11 cellular contexts compared by ENCODE assay signal in genomic region chr7:27640914-27641570, GRCh38. TPM values are rescaled to one million over a fixed set of nuclear protein-coding genes. Genes with fewer than 3 reads are reported as not detected.
DNase-seq lines count a peak whose midpoint lies in the region; ATAC-seq and TF ChIP-seq lines count a peak whose summit lies in the region.
"Had no signal": no experiment of that assay in that cellular context is flagged by ENCODE, and none has a peak within 500 bp of the region (broad histone marks: within the 10 kb centered on the region; RNA-seq: fewer than 3 reads in every experiment).

No MANE protein-coding gene starts in this region.

- peaks cover 21% of the 10 kb centered on the region for H3K36me3 Mint-ChIP-seq in Calu3 (ENCODE audit: insufficient read depth, unreplicated experiment)
- peaks cover 72% of the 10 kb centered on the region for H3K36me3 Mint-ChIP-seq in nephron progenitor cell (ENCODE audit: low read depth)

- peak overlapping the region; percentile 76 for H3K27ac Mint-ChIP-seq in Calu3 (ENCODE audit: unreplicated experiment)
- peak overlapping the region; percentile 22 for H3K27ac Mint-ChIP-seq in nephron progenitor cell

- H3K4me3 Mint-ChIP-seq in Calu3 (ENCODE audit: low read depth, unreplicated experiment), result peak overlapping the region; percentile 50
- no peak overlapping the region for H3K4me3 Mint-ChIP-seq in nephron progenitor cell

- H3K4me1 Mint-ChIP-seq in Calu3 (ENCODE audit: low read depth, unreplicated experiment), result peaks cover 68% of the 10 kb centered on the region
- peaks cover 31% of the 10 kb centered on the region for H3K4me1 Mint-ChIP-seq in nephron progenitor cell

- H3K27ac ChIP-seq in dorsolateral prefrontal cortex, result peak overlapping the region in 22 of 59 donors; percentile 10 to 72 (median 34)

- DNase-seq in Calu3 (peak; percentile 88), NCI-H226 (peak; percentile 92), epidermal melanocyte (ENCODE audit: insufficient read length, low spot score) (peak; percentile 51), nephron progenitor cell (no peak), NCI-H2029 (lab: John Stamatoyannopoulos, UW) (no peak), dorsolateral prefrontal cortex (no peak)
- DNase-seq: anterior cingulate cortex, left colon had no signal

- intact Hi-C loops in Calu3 (cut with micrococcal nuclease; ENCODE audit: unreplicated experiment) (loop anchor here (5.0 kb wide), 3 partner anchors 101 to 276 kb away; partner anchors contain the start of gene TAX1BP1), dorsolateral prefrontal cortex (cut with DNase I) (no loop called here)

- no peak for ATAC-seq in HG02870 (IDR thresholded peaks at IDR 0.05; ENCODE audit: unreplicated experiment)
- no peak for ATAC-seq in HG03045 (IDR thresholded peaks at IDR 0.05; ENCODE audit: unreplicated experiment)
- ATAC-seq: K562, left colon had no signal

- H3K9me3 Mint-ChIP-seq in Calu3 (ENCODE audit: low read depth, unreplicated experiment) (no peaks in the 10 kb centered on the region), nephron progenitor cell (peaks cover 9% of the 10 kb centered on the region)

- H3K27me3 ChIP-seq in dorsolateral prefrontal cortex, result no peaks in the 10 kb centered on the region

- no peak for TF ChIP-seq CTCF in Calu3 (IDR thresholded peaks at IDR 0.05; ENCODE audit: unreplicated experiment)
- TF ChIP-seq CTCF in nephron progenitor cell (IDR thresholded peaks at IDR 0.05), result no peak
- TF ChIP-seq CTCF in dorsolateral prefrontal cortex (IDR thresholded peaks at IDR 0.05 in 54 of 56, conservative IDR thresholded peaks at IDR 0.05 in 2 of 56; ENCODE audit: low read depth in 1 of 56, partially characterized antibody in 56 of 56), result peak in 1 of 56 donors; percentile 4

- CTCF ChIA-PET in Calu3 (lab: Charles Lee), result interaction anchor here (0.6 to 3.2 kb wide), 13 partner anchors 10 to 441 kb away, joined by 3 to 12 read pairs (median 3); partner anchors contain the start of genes HIBADH and HOXA13

- TSS peak; percentile 70 for BruUV-seq in Calu3 (replicated peaks; lab: Mats Ljungman, UMichigan)

- H3K4me3 ChIP-seq in dorsolateral prefrontal cortex, result peak overlapping the region in 2 of 59 donors; percentile 6 to 8
- H3K4me3 ChIP-seq: K562 had no signal

- H3K27me3 Mint-ChIP-seq in Calu3 (ENCODE audit: unreplicated experiment) (no peaks in the 10 kb centered on the region), nephron progenitor cell (ENCODE audit: low read depth, poor library complexity) (no peaks in the 10 kb centered on the region)

RNA-seq across cellular contexts. Expression of gene HIBADH, which starts 21.6 kb away (rescaled TPM):
- total RNA-seq in Calu3 (2022) (74.6 and 75.9 TPM in 2 replicates), dorsolateral prefrontal cortex (10 to 100 TPM; 15.1 to 29.9 (median 20.1) TPM)

Comparison
In these comparisons a context has a peak if more than half of its experiments do, and no peak if none do; other contexts are left out.
1. DNase-seq: peak in Calu3 (single experiment), NCI-H226 (single experiment) and epidermal melanocyte (single experiment); none in nephron progenitor cell (single experiment), NCI-H2029 (single experiment) and dorsolateral prefrontal cortex (0 of 10).